Comparison of ENCODE assay signal across 1 cellular context in genomic region chrX:94831364-94831763, GRCh38.
TF ChIP-seq lines count a peak whose summit lies in the region.

No MANE protein-coding gene starts in this region.

TF ChIP-seq in SK-N-SH treated with all-trans-retinoic acid at 6 μM for 48 hours, 23 proteins besides CTCF, POLR2A, EP300 and RAD21 (continued from another document):
- TF ChIP-seq TSHZ2 (CRISPR knock-in tag; IDR thresholded peaks at IDR 0.05) (no peak), CSRNP3 (CRISPR knock-in tag; IDR thresholded peaks at IDR 0.05) (no peak), ARNTL (CRISPR knock-in tag; IDR thresholded peaks at IDR 0.05; ENCODE audit: borderline replicate concordance, low read depth) (no peak), TOX (CRISPR knock-in tag; IDR thresholded peaks at IDR 0.05; ENCODE audit: borderline replicate concordance) (no peak)
